1 cellular context compared by ENCODE assay signal in the genomic region with DNA sequence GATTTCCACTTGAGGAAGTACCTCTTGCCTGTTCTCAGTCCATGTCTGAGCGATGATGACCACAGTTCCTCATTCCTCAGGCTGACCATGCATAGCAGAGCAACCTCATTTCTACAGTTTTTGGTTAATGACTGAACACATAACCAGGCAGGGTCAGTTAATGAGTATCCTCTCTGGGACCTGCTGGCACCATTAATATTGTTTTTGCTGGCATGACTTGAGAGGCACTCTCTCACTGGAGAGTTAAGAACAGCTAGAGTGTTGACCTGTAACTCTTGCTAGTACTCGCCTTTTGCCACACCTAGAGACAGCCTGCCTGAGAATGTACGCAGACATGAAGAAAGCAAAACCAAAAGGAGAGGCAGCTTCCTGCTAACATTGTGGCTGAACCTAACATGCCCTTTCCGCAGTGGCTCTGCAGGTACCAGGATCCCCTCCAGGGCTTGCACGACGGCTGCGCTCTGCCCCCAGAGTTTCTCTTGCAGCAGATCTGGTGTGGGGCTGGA.
TF ChIP-seq lines count a peak whose summit lies in the region.

No MANE protein-coding gene starts in this region.

TF ChIP-seq in GM12878, 131 proteins besides CTCF, POLR2A, EP300 and RAD21 (continued from another document):
- TF ChIP-seq SUPT20H (IDR thresholded peaks at IDR 0.05; ENCODE audit: borderline replicate concordance, control insufficient read depth, low read depth, low read length) (no peak), FOXK2 (IDR thresholded peaks at IDR 0.05) (no peak), GABPA (IDR thresholded peaks at IDR 0.05; ENCODE audit: low read depth) (no peak), RBBP5 (conservative IDR thresholded peaks at IDR 0.05) (no peak; the same call in 1 of the 2 replicates), FOS (IDR thresholded peaks at IDR 0.05; ENCODE audit: borderline replicate concordance, extremely low read depth, insufficient read length) (no peak), TARDBP (IDR thresholded peaks at IDR 0.05; ENCODE audit: borderline replicate concordance) (0 out of 2 replicates have a peak, but pooled peaks have one; percentile 27), LARP7 (IDR thresholded peaks at IDR 0.05) (no peak), SIN3A (IDR thresholded peaks at IDR 0.05; ENCODE audit: low read depth, low read length) (no peak), RB1 (IDR thresholded peaks at IDR 0.05; ENCODE audit: borderline replicate concordance) (peak; percentile 32; the same call in 1 of the 2 replicates), PAX8 (IDR thresholded peaks at IDR 0.05) (no peak), ZZZ3 (IDR thresholded peaks at IDR 0.05; ENCODE audit: control insufficient read depth, insufficient read length, low read depth) (no peak), POLR2AphosphoS5 (IDR thresholded peaks at IDR 0.05; ENCODE audit: low read length) (peak; percentile 84), TCF3 (IDR thresholded peaks at IDR 0.05; ENCODE audit: borderline replicate concordance, insufficient read depth, low read depth, low read length) (no peak), MEF2B (IDR thresholded peaks at IDR 0.05; ENCODE audit: partially characterized antibody, poor library complexity, severe bottlenecking) (peak; percentile 71), EGR1 (IDR thresholded peaks at IDR 0.05; ENCODE audit: borderline replicate concordance in 1 of 2, low read depth in 2 of 2, low read length in 2 of 2) (no peak), EZH2 (IDR thresholded peaks at IDR 0.05; ENCODE audit: borderline replicate concordance, control insufficient read depth, low read depth, low read length) (no peak), RCOR1 (conservative IDR thresholded peaks at IDR 0.05; ENCODE audit: low read depth, low read length) (no peak), NR2F1 (conservative IDR thresholded peaks at IDR 0.05) (peak; percentile 75; the same call in 1 of the 2 replicates), BACH1 (IDR thresholded peaks at IDR 0.05; ENCODE audit: borderline replicate concordance) (no peak; the same call in 1 of the 2 replicates), BCL11A (IDR thresholded peaks at IDR 0.05; ENCODE audit: low read depth, low read length) (peak; percentile 93)
- TF ChIP-seq, protein P1, sequence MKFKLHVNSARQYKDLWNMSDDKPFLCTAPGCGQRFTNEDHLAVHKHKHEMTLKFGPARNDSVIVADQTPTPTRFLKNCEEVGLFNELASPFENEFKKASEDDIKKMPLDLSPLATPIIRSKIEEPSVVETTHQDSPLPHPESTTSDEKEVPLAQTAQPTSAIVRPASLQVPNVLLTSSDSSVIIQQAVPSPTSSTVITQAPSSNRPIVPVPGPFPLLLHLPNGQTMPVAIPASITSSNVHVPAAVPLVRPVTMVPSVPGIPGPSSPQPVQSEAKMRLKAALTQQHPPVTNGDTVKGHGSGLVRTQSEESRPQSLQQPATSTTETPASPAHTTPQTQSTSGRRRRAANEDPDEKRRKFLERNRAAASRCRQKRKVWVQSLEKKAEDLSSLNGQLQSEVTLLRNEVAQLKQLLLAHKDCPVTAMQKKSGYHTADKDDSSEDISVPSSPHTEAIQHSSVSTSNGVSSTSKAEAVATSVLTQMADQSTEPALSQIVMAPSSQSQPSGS (IDR thresholded peaks at IDR 0.05; ENCODE audit: low read length), result peak; percentile 49
- TF ChIP-seq, protein P2, sequence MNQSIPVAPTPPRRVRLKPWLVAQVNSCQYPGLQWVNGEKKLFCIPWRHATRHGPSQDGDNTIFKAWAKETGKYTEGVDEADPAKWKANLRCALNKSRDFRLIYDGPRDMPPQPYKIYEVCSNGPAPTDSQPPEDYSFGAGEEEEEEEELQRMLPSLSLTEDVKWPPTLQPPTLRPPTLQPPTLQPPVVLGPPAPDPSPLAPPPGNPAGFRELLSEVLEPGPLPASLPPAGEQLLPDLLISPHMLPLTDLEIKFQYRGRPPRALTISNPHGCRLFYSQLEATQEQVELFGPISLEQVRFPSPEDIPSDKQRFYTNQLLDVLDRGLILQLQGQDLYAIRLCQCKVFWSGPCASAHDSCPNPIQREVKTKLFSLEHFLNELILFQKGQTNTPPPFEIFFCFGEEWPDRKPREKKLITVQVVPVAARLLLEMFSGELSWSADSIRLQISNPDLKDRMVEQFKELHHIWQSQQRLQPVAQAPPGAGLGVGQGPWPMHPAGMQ (IDR thresholded peaks at IDR 0.05; ENCODE audit: borderline replicate concordance), result no peak
- TF ChIP-seq, protein P3, sequence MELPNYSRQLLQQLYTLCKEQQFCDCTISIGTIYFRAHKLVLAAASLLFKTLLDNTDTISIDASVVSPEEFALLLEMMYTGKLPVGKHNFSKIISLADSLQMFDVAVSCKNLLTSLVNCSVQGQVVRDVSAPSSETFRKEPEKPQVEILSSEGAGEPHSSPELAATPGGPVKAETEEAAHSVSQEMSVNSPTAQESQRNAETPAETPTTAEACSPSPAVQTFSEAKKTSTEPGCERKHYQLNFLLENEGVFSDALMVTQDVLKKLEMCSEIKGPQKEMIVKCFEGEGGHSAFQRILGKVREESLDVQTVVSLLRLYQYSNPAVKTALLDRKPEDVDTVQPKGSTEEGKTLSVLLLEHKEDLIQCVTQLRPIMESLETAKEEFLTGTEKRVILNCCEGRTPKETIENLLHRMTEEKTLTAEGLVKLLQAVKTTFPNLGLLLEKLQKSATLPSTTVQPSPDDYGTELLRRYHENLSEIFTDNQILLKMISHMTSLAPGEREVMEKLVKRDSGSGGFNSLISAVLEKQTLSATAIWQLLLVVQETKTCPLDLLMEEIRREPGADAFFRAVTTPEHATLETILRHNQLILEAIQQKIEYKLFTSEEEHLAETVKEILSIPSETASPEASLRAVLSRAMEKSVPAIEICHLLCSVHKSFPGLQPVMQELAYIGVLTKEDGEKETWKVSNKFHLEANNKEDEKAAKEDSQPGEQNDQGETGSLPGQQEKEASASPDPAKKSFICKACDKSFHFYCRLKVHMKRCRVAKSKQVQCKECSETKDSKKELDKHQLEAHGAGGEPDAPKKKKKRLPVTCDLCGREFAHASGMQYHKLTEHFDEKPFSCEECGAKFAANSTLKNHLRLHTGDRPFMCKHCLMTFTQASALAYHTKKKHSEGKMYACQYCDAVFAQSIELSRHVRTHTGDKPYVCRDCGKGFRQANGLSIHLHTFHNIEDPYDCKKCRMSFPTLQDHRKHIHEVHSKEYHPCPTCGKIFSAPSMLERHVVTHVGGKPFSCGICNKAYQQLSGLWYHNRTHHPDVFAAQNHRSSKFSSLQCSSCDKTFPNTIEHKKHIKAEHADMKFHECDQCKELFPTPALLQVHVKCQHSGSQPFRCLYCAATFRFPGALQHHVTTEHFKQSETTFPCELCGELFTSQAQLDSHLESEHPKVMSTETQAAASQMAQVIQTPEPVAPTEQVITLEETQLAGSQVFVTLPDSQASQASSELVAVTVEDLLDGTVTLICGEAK (IDR thresholded peaks at IDR 0.05; ENCODE audit: borderline replicate concordance), result no peak
- TF ChIP-seq, protein P4, sequence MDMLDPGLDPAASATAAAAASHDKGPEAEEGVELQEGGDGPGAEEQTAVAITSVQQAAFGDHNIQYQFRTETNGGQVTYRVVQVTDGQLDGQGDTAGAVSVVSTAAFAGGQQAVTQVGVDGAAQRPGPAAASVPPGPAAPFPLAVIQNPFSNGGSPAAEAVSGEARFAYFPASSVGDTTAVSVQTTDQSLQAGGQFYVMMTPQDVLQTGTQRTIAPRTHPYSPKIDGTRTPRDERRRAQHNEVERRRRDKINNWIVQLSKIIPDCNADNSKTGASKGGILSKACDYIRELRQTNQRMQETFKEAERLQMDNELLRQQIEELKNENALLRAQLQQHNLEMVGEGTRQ (IDR thresholded peaks at IDR 0.05; ENCODE audit: borderline replicate concordance, low read depth, low read length), result no peak
TF ChIP-seq in GM12878: peak in this region for 47.
